23 cellular contexts compared by ENCODE assay signal in genomic region chr19:42057856-42058255, GRCh38. TPM values are rescaled to one million over a fixed set of nuclear protein-coding genes. Genes with fewer than 3 reads are reported as not detected.
DNase-seq lines count a peak whose midpoint lies in the region; ATAC-seq, FAIRE-seq and TF ChIP-seq lines count a peak whose summit lies in the region.
"Had no signal": no experiment of that assay in that cellular context is flagged by ENCODE, and none has a peak within 500 bp of the region (broad histone marks: within the 10 kb centered on the region; RNA-seq: fewer than 3 reads in every experiment).

No MANE protein-coding gene starts in this region.

- H3K9ac ChIP-seq in keratinocyte (ENCODE audit: control insufficient read depth, extremely low read depth, insufficient read depth, low read length), result no peak overlapping the region

- no peak for TF ChIP-seq POLR2A in gastrocnemius medialis (IDR thresholded peaks at IDR 0.05)

- DNase-seq in NCI-H524 (lab: John Stamatoyannopoulos, UW) (peak; percentile 57 to 77), cerebellar cortex (ENCODE audit: low spot score) (peak; percentile 65), keratinocyte (ENCODE audit: low read depth, low spot score) (no peak), gastrocnemius medialis (peak in 1 of 2 donors; percentile 66), NCI-H2029 treated with DMSO at 0.1 percent for 48 hours (lab: John Stamatoyannopoulos, UW) (no peak), SK-N-DZ (ENCODE audit: low spot score) (no peak)
- DNase-seq: ACHN; BE2C; CD4-positive, CD25-positive, alpha-beta regulatory T cell; CD8-positive, alpha-beta memory T cell; COR-L47; DMS79 treated with DMSO at 0.1 percent for 48 hours; HFFc6; IMR-90 had no signal

- H3K9me1 ChIP-seq in keratinocyte (ENCODE audit: control insufficient read depth, extremely low read depth, insufficient read depth, low read length), result no peaks in the 10 kb centered on the region

- ATAC-seq in gastrocnemius medialis (peak; percentile 57 to 89), GM18519 (IDR thresholded peaks at IDR 0.05; ENCODE audit: low FRiP score, unreplicated experiment) (no peak)
- ATAC-seq: GM12878, HCT116, K562 had no signal

- H3K79me2 ChIP-seq in keratinocyte (ENCODE audit: control insufficient read depth, insufficient read depth, low read length), result no peaks in the 10 kb centered on the region

- TF ChIP-seq CTCF in keratinocyte (optimal IDR thresholded peaks at IDR 0.05 in 1 of 3, IDR thresholded peaks at IDR 0.05 in 1 of 3, conservative IDR thresholded peaks at IDR 0.05 in 1 of 3; ENCODE audit: extremely low read depth in 1 of 3, insufficient read depth in 2 of 3, low read length in 3 of 3) (no peak), gastrocnemius medialis (IDR thresholded peaks at IDR 0.05 in 4 of 5, conservative IDR thresholded peaks at IDR 0.05 in 1 of 5) (no peak)

- H3K27ac ChIP-seq in keratinocyte (ENCODE audit: control insufficient read depth, insufficient read depth, low read length) (no peak overlapping the region), gastrocnemius medialis (peak overlapping the region in 2 of 4 donors; percentile 41 to 55)

- H3K4me1 ChIP-seq in keratinocyte (ENCODE audit: control insufficient read depth, extremely low read depth, insufficient read depth, low read length) (peaks cover 10% of the 10 kb centered on the region), gastrocnemius medialis (peaks cover 6 to 10% of the 10 kb centered on the region in 2 donors)

- peak overlapping the region; percentile 19 for H3K4me2 ChIP-seq in keratinocyte (ENCODE audit: control insufficient read depth, extremely low read depth, insufficient read depth, low read depth, low read length)

- no peak for FAIRE-seq in keratinocyte (lab: Jason Lieb, UNC)
- FAIRE-seq: A204.1, D721Med, GM12878, GM19239, H1, HTR-8/SVneo, K562 had no signal

- H3K27me3 ChIP-seq in keratinocyte (ENCODE audit: control insufficient read depth, extremely low read depth, insufficient read depth, low read length), result no peaks in the 10 kb centered on the region
- no peaks in the 10 kb centered on the region for H3K27me3 ChIP-seq in gastrocnemius medialis
- H3K27me3 ChIP-seq: BE2C had no signal

- intact Hi-C loops in gastrocnemius medialis (cut with DNase I; ENCODE audit: low total_unique reads), result no loop called here

- dilution Hi-C loops in keratinocyte (cut with MboI; ENCODE audit: extremely low pct_ligation_motif_present, low sequenced_read_pairs), result no loop called here

- H4K20me1 ChIP-seq in keratinocyte (ENCODE audit: control insufficient read depth, extremely low read depth, insufficient read depth, low read length), result no peaks in the 10 kb centered on the region

- no peaks in the 10 kb centered on the region for H3K36me3 ChIP-seq in keratinocyte (ENCODE audit: control insufficient read depth in 2 of 2, extremely low read depth in 1 of 2, insufficient read depth in 2 of 2, low read length in 2 of 2)
- no peaks in the 10 kb centered on the region for H3K36me3 ChIP-seq in gastrocnemius medialis
- H3K36me3 ChIP-seq: BE2C had no signal

- H3K9me3 ChIP-seq in keratinocyte (ENCODE audit: control insufficient read depth, low read depth, low read length), result no peaks in the 10 kb centered on the region
- no peaks in the 10 kb centered on the region for H3K9me3 ChIP-seq in gastrocnemius medialis
- H3K9me3 ChIP-seq: BE2C had no signal

- H3K4me3 ChIP-seq in keratinocyte (ENCODE audit: control insufficient read depth in 2 of 3, extremely low read depth in 1 of 3, insufficient read depth in 2 of 3, low read depth in 1 of 3, low read length in 3 of 3) (no peak overlapping the region), gastrocnemius medialis (no peak overlapping the region)
- H3K4me3 ChIP-seq: GM12878, K562 had no signal

- in situ Hi-C loops in gastrocnemius medialis (cut with MboI; ENCODE audit: low sequenced_read_pairs in 4 of 4), result no loop called here

- peak overlapping the region; percentile 33 for H2AFZ ChIP-seq in keratinocyte (ENCODE audit: control insufficient read depth, low read length)

RNA-seq across cellular contexts. Expression of gene GRIK5, which starts 12.2 kb away (rescaled TPM):
- polyA plus RNA-seq in keratinocyte, result 0.06 to 0.44 TPM (median 0.17 TPM) in 3 replicates
- polyA plus RNA-seq in keratinocyte (2011; ENCODE audit: low read depth), result not detected
- 0.02 and 0.19 TPM in 2 replicates for polyA plus RNA-seq in keratinocyte (2011; cell fraction: cytosol; rRNA removed)
- 0.64 and 0.84 TPM in 2 replicates for polyA plus RNA-seq in keratinocyte (2011; cell fraction: nucleus; rRNA removed)
- polyA plus RNA-seq in keratinocyte (2012; ENCODE audit: low replicate concordance), result 0.06 and 0.55 TPM in 2 replicates
- 0.03 to 0.10 TPM in 2 of 3 replicates, not detected in the other for polyA minus RNA-seq in keratinocyte
- polyA minus RNA-seq in keratinocyte (2011; cell fraction: cytosol; rRNA and poly(A)+ RNA removed), result not detected
- 0.23 and 0.32 TPM in 2 replicates for polyA minus RNA-seq in keratinocyte (2011; cell fraction: nucleus; rRNA and poly(A)+ RNA removed)
- 1 to 10 TPM in 1 of 4 donors, under 1 TPM in 2, not detected in 1; 0.20 to 1.0 (median 0.62) TPM for total RNA-seq in gastrocnemius medialis
- polyA plus RNA-seq in SK-N-DZ (2014; cell fraction: cytosol; rRNA removed), result 11.5 and 14.1 TPM in 2 replicates
- 16.0 and 32.3 TPM in 2 replicates for polyA plus RNA-seq in SK-N-DZ (2014; cell fraction: nucleus; rRNA removed)
- total RNA-seq: IMR-90 had no signal
- polyA plus RNA-seq: CD8-positive, alpha-beta memory T cell had no signal

RNA-seq across cellular contexts. Expression of gene ZNF574, which starts 18.1 kb away (rescaled TPM):
- 6.8 to 14.7 TPM (median 13.1 TPM) in 3 replicates for polyA plus RNA-seq in keratinocyte
- 3.3 TPM for polyA plus RNA-seq in keratinocyte (2011; ENCODE audit: low read depth)
- 6.3 and 11.4 TPM in 2 replicates for polyA plus RNA-seq in keratinocyte (2011; cell fraction: cytosol; rRNA removed)
- 12.9 and 21.1 TPM in 2 replicates for polyA plus RNA-seq in keratinocyte (2011; cell fraction: nucleus; rRNA removed)
- polyA plus RNA-seq in keratinocyte (2012; ENCODE audit: low replicate concordance), result 10.4 and 16.0 TPM in 2 replicates
- polyA minus RNA-seq in keratinocyte, result 22.3 to 69.2 TPM (median 36.5 TPM) in 3 replicates
- 48.3 TPM for polyA minus RNA-seq in keratinocyte (2011; cell fraction: cytosol; rRNA and poly(A)+ RNA removed)
- polyA minus RNA-seq in keratinocyte (2011; cell fraction: nucleus; rRNA and poly(A)+ RNA removed), result 34.5 and 36.4 TPM in 2 replicates
- total RNA-seq in gastrocnemius medialis, result 10 to 100 TPM; 10.8 to 15.1 (median 13.8) TPM
- polyA plus RNA-seq in SK-N-DZ (2014; cell fraction: cytosol; rRNA removed), result 15.1 and 16.2 TPM in 2 replicates
- 10.9 and 12.3 TPM in 2 replicates for polyA plus RNA-seq in SK-N-DZ (2014; cell fraction: nucleus; rRNA removed)

Comparison
In these comparisons a context has a peak if more than half of its experiments do, and no peak if none do; other contexts are left out.
1. DNase-seq: peak in NCI-H524 (2 of 2) and cerebellar cortex (single experiment); none in keratinocyte (single experiment), NCI-H2029 treated with DMSO at 0.1 percent for 48 hours (single experiment) and SK-N-DZ (single experiment).